Comparison of ENCODE assay signal across 12 cellular contexts in the genomic region with DNA sequence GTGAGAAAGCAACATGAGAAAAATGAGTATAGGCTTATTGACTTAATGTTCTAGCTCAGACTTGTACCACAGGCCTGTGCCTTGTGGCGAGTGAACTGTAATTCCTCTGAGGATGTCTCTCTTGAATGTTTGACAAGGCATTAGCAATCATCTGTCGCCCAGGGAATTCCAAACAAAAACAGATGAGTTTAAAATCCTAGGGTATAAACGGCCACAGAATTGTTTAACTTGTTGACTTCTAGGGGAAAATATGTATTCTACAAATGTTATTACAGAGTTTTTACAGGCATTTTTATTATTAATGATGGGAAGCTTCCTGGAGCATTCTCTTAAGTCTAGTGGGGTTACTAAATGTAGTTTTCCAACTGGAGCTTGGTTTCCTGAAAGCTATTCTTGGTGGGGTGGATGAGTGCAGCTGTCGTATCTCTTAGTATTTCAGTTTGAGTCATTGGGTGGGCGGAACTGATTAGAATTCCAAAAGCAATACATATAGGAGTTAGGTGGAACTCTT.
DNase-seq lines count a peak whose midpoint lies in the region; ATAC-seq and TF ChIP-seq lines count a peak whose summit lies in the region.
"Had no signal": no experiment of that assay in that cellular context is flagged by ENCODE, and none has a peak within 500 bp of the region (broad histone marks: within the 10 kb centered on the region; RNA-seq: fewer than 3 reads in every experiment).

No MANE protein-coding gene starts in this region.

- no peaks in the 10 kb centered on the region for H3K36me3 Mint-ChIP-seq in nephron (ENCODE audit: low read depth)
- H3K36me3 Mint-ChIP-seq: neural progenitor cell had no signal

- TF ChIP-seq CTCF in epithelial cell of esophagus (IDR thresholded peaks at IDR 0.05; ENCODE audit: insufficient read depth, low read depth, low read length, missing control alignments) (no peak), nephron (IDR thresholded peaks at IDR 0.05; ENCODE audit: unreplicated experiment in 3 of 3) (no peak)

- no peaks in the 10 kb centered on the region for H3K9me3 Mint-ChIP-seq in nephron
- H3K9me3 Mint-ChIP-seq: neural progenitor cell had no signal

- DNase-seq in AG08395 (ENCODE audit: low spot score): peak; percentile 66
- DNase-seq in NCI-H226: peak; percentile 90
- DNase-seq in epithelial cell of esophagus (ENCODE audit: low read depth): peak; percentile 86
- DNase-seq in NCI-H446 treated with DMSO at 0.1 percent for 48 hours (lab: John Stamatoyannopoulos, UW): no peak
- DNase-seq in activated CD8-positive, alpha-beta memory T cell treated with anti-CD3 and anti-CD28 coated beads for 24 hours: no peak
- no peak for DNase-seq in globus pallidus (ENCODE audit: low spot score)
- DNase-seq: activated CD4-positive, alpha-beta T cell treated with anti-CD3 and anti-CD28 coated beads, Interleukin-2, amount 50 U/mL, for 1 hour; COR-L47; stimulated activated naive CD4-positive, alpha-beta T cell had no signal

- peak overlapping the region in 2 of 3 experiments; percentile 1 to 50 for H3K4me3 Mint-ChIP-seq in nephron
- H3K4me3 Mint-ChIP-seq: neural progenitor cell had no signal

- peaks cover 53% of the 10 kb centered on the region for H3K4me1 Mint-ChIP-seq in nephron

- no peak overlapping the region for H3K4me3 ChIP-seq in epithelial cell of esophagus (ENCODE audit: low read length)
- H3K4me3 ChIP-seq: neural progenitor cell had no signal

- H3K27ac Mint-ChIP-seq in nephron: peak overlapping the region; percentile 79 to 96 (median 87)
- H3K27ac Mint-ChIP-seq: neural progenitor cell had no signal

- no peaks in the 10 kb centered on the region for H3K27me3 Mint-ChIP-seq in nephron (ENCODE audit: low read depth)

- no peak for ATAC-seq in HG03460 (IDR thresholded peaks at IDR 0.05; ENCODE audit: unreplicated experiment)

Comparison
In these comparisons a context has a peak if more than half of its experiments do, and no peak if none do; other contexts are left out.
1. DNase-seq: peak in AG08395 (single experiment), NCI-H226 (single experiment) and epithelial cell of esophagus (single experiment); none in NCI-H446 treated with DMSO at 0.1 percent for 48 hours (single experiment), activated CD8-positive, alpha-beta memory T cell treated with anti-CD3 and anti-CD28 coated beads for 24 hours (single experiment) and globus pallidus (single experiment).